ENCODE assay signal across 11 cellular contexts in genomic region chr21:15057290-15057689, GRCh38. TPM values are rescaled to one million over a fixed set of nuclear protein-coding genes. Genes with fewer than 3 reads are reported as not detected.
DNase-seq lines count a peak whose midpoint lies in the region; ATAC-seq and TF ChIP-seq lines count a peak whose summit lies in the region.
"Had no signal": no experiment of that assay in that cellular context is flagged by ENCODE, and none has a peak within 500 bp of the region (broad histone marks: within the 10 kb centered on the region; RNA-seq: fewer than 3 reads in every experiment).

No MANE protein-coding gene starts in this region.

- H3K36me3 ChIP-seq in breast epithelium (no peaks in the 10 kb centered on the region), transverse colon (no peaks in the 10 kb centered on the region)
- H3K36me3 ChIP-seq: Peyer's patch had no signal

- H3K4me3 ChIP-seq in breast epithelium (no peak overlapping the region), transverse colon (peak overlapping the region in 2 of 4 donors; percentile 10 to 21)

- POLR2A ChIA-PET in MCF 10A (lab: Yijun Ruan, JAX) = interaction anchor here (1.5 kb wide), 1 partner anchor 365 kb away, joined by 3 read pairs; no protein-coding TSS in a partner anchor
- POLR2A ChIA-PET in activated B cell treated with CpG ODN at 0.5 μM for 24 hours (lab: Charles Lee) = interaction anchor here (1.1 kb wide), 1 partner anchor 8 kb away, joined by 6 read pairs; the partner anchor contains the start of gene NRIP1

- H3K27me3 Mint-ChIP-seq in MCF 10A (ENCODE audit: insufficient read depth, unreplicated experiment) = no peaks in the 10 kb centered on the region
- no peaks in the 10 kb centered on the region for H3K27me3 Mint-ChIP-seq in activated B cell treated with CpG ODN at 0.5 μM for 24 hours

- H3K27me3 ChIP-seq in breast epithelium = no peaks in the 10 kb centered on the region
- no peaks in the 10 kb centered on the region for H3K27me3 ChIP-seq in transverse colon
- H3K27me3 ChIP-seq: Peyer's patch had no signal

- H3K9me3 Mint-ChIP-seq in MCF 10A (ENCODE audit: unreplicated experiment) (no peaks in the 10 kb centered on the region), activated B cell treated with CpG ODN at 0.5 μM for 24 hours (no peaks in the 10 kb centered on the region)

- H3K27ac ChIP-seq in breast epithelium (no peak overlapping the region), transverse colon (peak overlapping the region; percentile 65 to 100 (median 88))

- DNase-seq in MCF 10A (ENCODE audit: unreplicated experiment) (no peak), breast epithelium (ENCODE audit: low spot score in 2 of 2) (no peak), activated B cell treated with CpG ODN at 0.5 μM for 24 hours (no peak), left lobe of liver (ENCODE audit: low spot score) (no peak), transverse colon (peak; percentile 46), germinal center (ENCODE audit: low spot score) (no peak), sciatic nerve (ENCODE audit: low spot score) (no peak)
- DNase-seq: Caco-2, MM.1S, Peyer's patch had no signal

- ATAC-seq in activated B cell treated with CpG ODN at 0.5 μM for 24 hours (ENCODE audit: low read depth) = no peak
- peak; percentile 43 for ATAC-seq in left lobe of liver
- ATAC-seq in GM18502 (IDR thresholded peaks at IDR 0.05; ENCODE audit: poor library complexity, unreplicated experiment) = no peak
- no peak for ATAC-seq in sciatic nerve

- H3K36me3 Mint-ChIP-seq in MCF 10A (ENCODE audit: insufficient read depth, unreplicated experiment) (no peaks in the 10 kb centered on the region), activated B cell treated with CpG ODN at 0.5 μM for 24 hours (ENCODE audit: low read depth) (no peaks in the 10 kb centered on the region)

- H3K9me3 ChIP-seq in breast epithelium (no peaks in the 10 kb centered on the region), transverse colon (no peaks in the 10 kb centered on the region)
- H3K9me3 ChIP-seq: Caco-2, Peyer's patch had no signal

- H3K4me1 Mint-ChIP-seq in MCF 10A (ENCODE audit: insufficient read depth, unreplicated experiment) = peaks cover 52% of the 10 kb centered on the region
- peaks cover 93% of the 10 kb centered on the region for H3K4me1 Mint-ChIP-seq in activated B cell treated with CpG ODN at 0.5 μM for 24 hours

- TF ChIP-seq POLR2A in breast epithelium (IDR thresholded peaks at IDR 0.05) (no peak), transverse colon (IDR thresholded peaks at IDR 0.05) (peak; percentile 25)

- BruUV-seq in MCF 10A (replicated peaks; lab: Mats Ljungman, UMichigan) = no TSS peak

- H3K27ac Mint-ChIP-seq in MCF 10A (ENCODE audit: low read depth, unreplicated experiment) = peak overlapping the region; percentile 43
- no peak overlapping the region for H3K27ac Mint-ChIP-seq in activated B cell treated with CpG ODN at 0.5 μM for 24 hours

- WGBS in transverse colon (ENCODE audit: low coverage in 1 of 2), 2 donors = 19 to 35% methylated on average over 4 to 6 of the region's 6 CpGs

- CTCF ChIA-PET in MCF 10A (lab: Yijun Ruan, JAX) = interaction anchor here (0.7 kb wide), 2 partner anchors 116 to 489 kb away, joined by 3 read pairs; no protein-coding TSS in a partner anchor
- CTCF ChIA-PET in activated B cell treated with CpG ODN at 0.5 μM for 24 hours (lab: Charles Lee) = no interaction called here

- H3K4me1 ChIP-seq in breast epithelium (no peaks in the 10 kb centered on the region), transverse colon (peaks cover 12 to 100% (median 92%) of the 10 kb centered on the region in 4 donors)

- intact Hi-C loops in MCF 10A (cut with micrococcal nuclease) = no loop called here
- intact Hi-C loops in breast epithelium (cut with DNase I; ENCODE audit: low total_unique reads) = no loop called here
- intact Hi-C loops in activated B cell treated with CpG ODN at 0.5 μM for 24 hours (cut with micrococcal nuclease) = no loop called here
- intact Hi-C loops in transverse colon (cut with DNase I; ENCODE audit: low total_unique reads) = no loop called here
- intact Hi-C loops in sciatic nerve (cut with DNase I) = no loop called here

- no peak for TF ChIP-seq EP300 in transverse colon (IDR thresholded peaks at IDR 0.05; ENCODE audit: low read depth)

- TF ChIP-seq CTCF in MCF 10A (IDR thresholded peaks at IDR 0.05; ENCODE audit: unreplicated experiment) (no peak), breast epithelium (IDR thresholded peaks at IDR 0.05) (no peak), activated B cell treated with CpG ODN at 0.5 μM for 24 hours (IDR thresholded peaks at IDR 0.05) (no peak), transverse colon (IDR thresholded peaks at IDR 0.05) (no peak)

- in situ Hi-C loops in transverse colon (cut with MboI; ENCODE audit: low pct_ligation_motif_present in 1 of 4, low pct_unique_long_range_greater_than_20kb in 1 of 4, low sequenced_read_pairs in 3 of 4) = loop anchor here in 2 of 4 donors (25.0 kb wide), 3 partner anchors 195 to 680 kb away; partner anchors contain the start of gene USP25 (in 1 of the 2)

- H3K4me3 Mint-ChIP-seq in MCF 10A (ENCODE audit: unreplicated experiment) = no peak overlapping the region
- H3K4me3 Mint-ChIP-seq in activated B cell treated with CpG ODN at 0.5 μM for 24 hours = peak overlapping the region; percentile 51

RNA-seq across cellular contexts. Expression of gene NRIP1, which starts 7.5 kb away (rescaled TPM):
- 26.5 and 31.4 TPM in 2 replicates for total RNA-seq in MCF 10A (2022)
- total RNA-seq in breast epithelium = 100 to 1,000 TPM in 2 of 3 donors, 10 to 100 TPM in 1; 82.0 to 121 (median 105) TPM
- 24.6 and 26.6 TPM in 2 replicates for total RNA-seq in activated B cell treated with CpG ODN at 0.5 μM for 24 hours
- total RNA-seq in left lobe of liver = 19.3 TPM
- 10 to 100 TPM; 38.5 to 63.7 (median 55.6) TPM for total RNA-seq in transverse colon
- total RNA-seq in sciatic nerve = 59.6 TPM

Comparison
In these comparisons a context has a peak if more than half of its experiments do, and no peak if none do; other contexts are left out.
1. H3K27ac ChIP-seq: peak in transverse colon (4 of 4); none in breast epithelium (0 of 2).